Comparison of ENCODE assay signal across 1 cellular context in genomic region chr10:21574514-21574913, GRCh38. TPM values are rescaled to one million over a fixed set of nuclear protein-coding genes. Genes with fewer than 3 reads are reported as not detected.
"Had no signal": no experiment of that assay in that cellular context is flagged by ENCODE, and none has a peak within 500 bp of the region (broad histone marks: within the 10 kb centered on the region; RNA-seq: fewer than 3 reads in every experiment).

No MANE protein-coding gene starts in this region.

RNA-seq across cellular contexts. Expression of gene SKIDA1, which starts 49.0 kb away (rescaled TPM):
- total RNA-seq: natural killer cell had no signal
